In genomic region chr7:139594911-139595476, GRCh38 we compare ENCODE assay signal across 13 cellular contexts.
"Had no signal": no experiment of that assay in that cellular context is flagged by ENCODE, and none has a peak within 500 bp of the region (broad histone marks: within the 10 kb centered on the region; RNA-seq: fewer than 3 reads in every experiment).

No MANE protein-coding gene starts in this region.

- H3K27me3 Mint-ChIP-seq: activated B cell treated with CpG ODN at 0.5 μM for 24 hours had no signal

- ATAC-seq: activated T-cell treated with anti-CD3 and anti-CD28 coated beads, Interleukin-2, amount 50 U/mL, for 72 hours; left lung had no signal

- H3K4me3 ChIP-seq: left lung, smooth muscle cell, tibial nerve had no signal

- H3K27me3 ChIP-seq: left lung, tibial nerve had no signal

- H3K4me1 Mint-ChIP-seq: activated B cell treated with CpG ODN at 0.5 μM for 24 hours, neural crest cell had no signal

- FAIRE-seq: islet of Langerhans, TTC549 had no signal

- H3K4me2 ChIP-seq: smooth muscle cell had no signal

- H3K27ac ChIP-seq: left lung, tibial nerve had no signal

- H3K9me3 ChIP-seq: left lung, tibial nerve had no signal

- H3K27ac Mint-ChIP-seq: activated B cell treated with CpG ODN at 0.5 μM for 24 hours; activated T-cell treated with anti-CD3 and anti-CD28 coated beads, Interleukin-2, amount 50 U/mL, for 72 hours; T-helper 1 cell treated with Interleukin-12 subunit alpha and Interleukin-12 subunit beta and Interleukin-4 antibody, amounts not matched to agents 30 μg/mL and 1 μg/mL, for 36 hours had no signal

- H3K4me3 Mint-ChIP-seq: activated B cell treated with CpG ODN at 0.5 μM for 24 hours; activated T-cell treated with anti-CD3 and anti-CD28 coated beads, Interleukin-2, amount 50 U/mL, for 72 hours; neural crest cell; T-helper 1 cell treated with Interleukin-12 subunit alpha and Interleukin-12 subunit beta and Interleukin-4 antibody, amounts not matched to agents 30 μg/mL and 1 μg/mL, for 36 hours had no signal

- H3K4me1 ChIP-seq: left lung, tibial nerve had no signal

- H3K9me3 Mint-ChIP-seq: activated B cell treated with CpG ODN at 0.5 μM for 24 hours; activated T-cell treated with anti-CD3 and anti-CD28 coated beads, Interleukin-2, amount 50 U/mL, for 72 hours; neural crest cell; T-helper 1 cell treated with Interleukin-12 subunit alpha and Interleukin-12 subunit beta and Interleukin-4 antibody, amounts not matched to agents 30 μg/mL and 1 μg/mL, for 36 hours had no signal

- DNase-seq: activated B cell treated with CpG ODN at 0.5 μM for 24 hours; activated CD4-positive, alpha-beta T cell treated with anti-CD3 and anti-CD28 coated beads, Interleukin-2, amount 50 U/mL, for 1 hour; activated T-cell treated with anti-CD3 and anti-CD28 coated beads, Interleukin-2, amount 50 U/mL, for 72 hours; cortex of kidney; erythroblast; left lung; SHP77 treated with DMSO at 0.1 percent for 48 hours had no signal
